ENCODE assay signal across 15 cellular contexts in genomic region chr19:48168689-48169088, GRCh38. TPM values are rescaled to one million over a fixed set of nuclear protein-coding genes. Genes with fewer than 3 reads are reported as not detected.
A peak's percentile ranks its signal among the peaks of the same experiment; 100 is the strongest.
DNase-seq lines count a peak whose midpoint lies in the region; ATAC-seq, FAIRE-seq and TF ChIP-seq lines count a peak whose summit lies in the region.
"Had no signal": no experiment of that assay in that cellular context is flagged by ENCODE, and none has a peak within 500 bp of the region (broad histone marks: within the 10 kb centered on the region; RNA-seq: fewer than 3 reads in every experiment).

No MANE protein-coding gene starts in this region.

- TF ChIP-seq CTCF in SK-N-SH (IDR thresholded peaks at IDR 0.05) (no peak), astrocyte (IDR thresholded peaks at IDR 0.05; ENCODE audit: insufficient read depth, low read depth, low read length) (no peak), ascending aorta (IDR thresholded peaks at IDR 0.05) (no peak)

- no peak for TF ChIP-seq EP300 in SK-N-SH (IDR thresholded peaks at IDR 0.05; ENCODE audit: borderline replicate concordance in 1 of 2, low read depth in 1 of 2, low read length in 1 of 2)

- peaks cover 7% of the 10 kb centered on the region for H3K36me3 Mint-ChIP-seq in astrocyte (ENCODE audit: low read depth, unreplicated experiment)
- peaks cover 4% of the 10 kb centered on the region for H3K36me3 Mint-ChIP-seq in natural killer cell treated with Interleukin-12 subunit alpha and Interleukin-12 subunit beta and Interleukin-15 and Interleukin-18, amount 100 ng/mL, for 72 hours

- no peaks in the 10 kb centered on the region for H3K27me3 ChIP-seq in SK-N-SH (ENCODE audit: insufficient read depth)
- H3K27me3 ChIP-seq in Karpas-422 (ENCODE audit: low read length): no peaks in the 10 kb centered on the region
- no peaks in the 10 kb centered on the region for H3K27me3 ChIP-seq in astrocyte (ENCODE audit: insufficient read depth, low read length)
- H3K27me3 ChIP-seq in ascending aorta: no peaks in the 10 kb centered on the region
- H3K27me3 ChIP-seq: tibial artery had no signal

- H3K27me3 Mint-ChIP-seq in astrocyte (ENCODE audit: low read depth, unreplicated experiment): no peaks in the 10 kb centered on the region
- no peaks in the 10 kb centered on the region for H3K27me3 Mint-ChIP-seq in natural killer cell treated with Interleukin-12 subunit alpha and Interleukin-12 subunit beta and Interleukin-15 and Interleukin-18, amount 100 ng/mL, for 72 hours

- WGBS in SK-N-SH (ENCODE audit: low lambda C conversion rate): 90% methylated on average over 5 of the region's 5 CpGs

- no peak for FAIRE-seq in astrocyte (lab: Jason Lieb, UNC)

- H3K9me3 Mint-ChIP-seq in astrocyte (ENCODE audit: unreplicated experiment): no peaks in the 10 kb centered on the region
- H3K9me3 Mint-ChIP-seq in natural killer cell treated with Interleukin-12 subunit alpha and Interleukin-12 subunit beta and Interleukin-15 and Interleukin-18, amount 100 ng/mL, for 72 hours: no peaks in the 10 kb centered on the region

- no peaks in the 10 kb centered on the region for H3K9me2 ChIP-seq in SK-N-SH
- no peaks in the 10 kb centered on the region for H3K9me2 ChIP-seq in Karpas-422 (replicated peaks; ENCODE audit: insufficient read depth, low read length)

- intact Hi-C loops in ascending aorta (cut with DNase I): no loop called here

- peak overlapping the region; percentile 93 for H3K4me3 Mint-ChIP-seq in astrocyte (ENCODE audit: unreplicated experiment)
- peak overlapping the region; percentile 97 for H3K4me3 Mint-ChIP-seq in natural killer cell treated with Interleukin-12 subunit alpha and Interleukin-12 subunit beta and Interleukin-15 and Interleukin-18, amount 100 ng/mL, for 72 hours

- H3K4me3 ChIP-seq in SK-N-SH (ENCODE audit: low read depth in 2 of 2, low read length in 1 of 2) (peak overlapping the region; percentile 51 to 100; a peak in 2 of 4 replicates), Karpas-422 (ENCODE audit: low read length) (0 out of 2 replicates have a peak overlapping the region, but pooled peaks have one; percentile 99), astrocyte (ENCODE audit: insufficient read depth, low read depth, low read length) (no peak overlapping the region), ascending aorta (no peak overlapping the region)
- H3K4me3 ChIP-seq: mucosa of descending colon had no signal

- CTCF ChIA-PET in SK-N-SH (lab: Yijun Ruan, JAX): interaction anchor here (1.3 kb wide), 2 partner anchors 20 to 92 kb away, joined by 3 to 5 read pairs; no protein-coding TSS in a partner anchor

- peaks cover 8 to 12% of the 10 kb centered on the region in 2 experiments for H3K36me3 ChIP-seq in SK-N-SH (replicated peaks in 1 of 2; ENCODE audit: control insufficient read depth in 1 of 2, insufficient read depth in 2 of 2, low read length in 1 of 2)
- H3K36me3 ChIP-seq in Karpas-422 (ENCODE audit: insufficient read depth, low read length): peaks cover 15% of the 10 kb centered on the region
- peaks cover 2% of the 10 kb centered on the region for H3K36me3 ChIP-seq in astrocyte (ENCODE audit: insufficient read depth, low read length)
- H3K36me3 ChIP-seq in ascending aorta: peaks cover under 1 to 11% of the 10 kb centered on the region in 2 donors

- POLR2A ChIA-PET in SK-N-SH (lab: Yijun Ruan, JAX): no interaction called here

- DNase-seq in SK-N-SH: no peak
- DNase-seq in Karpas-422: no peak
- DNase-seq in astrocyte (ENCODE audit: low read depth): no peak
- DNase-seq in natural killer cell treated with Interleukin-12 subunit alpha and Interleukin-12 subunit beta and Interleukin-15 and Interleukin-18, amount 100 ng/mL, for 72 hours (ENCODE audit: low spot score): no peak
- DNase-seq in ascending aorta (ENCODE audit: low spot score in 2 of 2): no peak
- DNase-seq in stimulated activated naive CD4-positive, alpha-beta T cell treated with Interleukin-2 at 50 U/mL for 16 hours (lab: John Stamatoyannopoulos, UW): no peak
- DNase-seq in effector CD4-positive, alpha-beta T cell: no peak
- DNase-seq: activated CD8-positive, alpha-beta memory T cell treated with anti-CD3 and anti-CD28 coated beads, Interleukin-2, amount 50 U/mL, for 48 hours; erythroblast; H7; T1000; tibial artery had no signal

- H4K20me1 ChIP-seq in SK-N-SH (ENCODE audit: insufficient read depth): no peaks in the 10 kb centered on the region
- H4K20me1 ChIP-seq in Karpas-422 (ENCODE audit: insufficient read depth, low read depth, low read length): peaks cover 10% of the 10 kb centered on the region
- H4K20me1 ChIP-seq in astrocyte (ENCODE audit: insufficient read depth, low read length): no peaks in the 10 kb centered on the region

- H3K27ac ChIP-seq in SK-N-SH (ENCODE audit: low read depth in 2 of 2, low read length in 1 of 2) (peak overlapping the region; percentile 40 to 64; a peak in 1 of 4 replicates), Karpas-422 (ENCODE audit: low read length) (no peak overlapping the region), astrocyte (ENCODE audit: low read depth, low read length) (no peak overlapping the region), ascending aorta (no peak overlapping the region)
- H3K27ac ChIP-seq: 22Rv1 had no signal

- H3K9ac ChIP-seq in SK-N-SH: no peak overlapping the region
- H3K9ac ChIP-seq in Karpas-422 (ENCODE audit: low read length): no peak overlapping the region
- H3K9ac ChIP-seq in astrocyte (ENCODE audit: low read length): no peak overlapping the region

- H2AFZ ChIP-seq in SK-N-SH (ENCODE audit: low read depth) (peak overlapping the region; percentile 77; the same call in 1 of the 2 replicates), Karpas-422 (ENCODE audit: low read length) (no peak overlapping the region), astrocyte (ENCODE audit: low read depth, low read length) (no peak overlapping the region)

- peak overlapping the region; percentile 99 for H3K4me2 ChIP-seq in SK-N-SH
- H3K4me2 ChIP-seq in Karpas-422 (ENCODE audit: low read depth, low read length, poor library complexity, severe bottlenecking): peak overlapping the region; percentile 42
- H3K4me2 ChIP-seq in astrocyte (ENCODE audit: low read length): no peak overlapping the region

- H3K79me2 ChIP-seq in SK-N-SH (ENCODE audit: insufficient read depth) (peaks cover 46% of the 10 kb centered on the region), Karpas-422 (ENCODE audit: low read length) (peaks cover 74% of the 10 kb centered on the region), astrocyte (ENCODE audit: insufficient read depth, low read length) (peaks cover 20% of the 10 kb centered on the region)

- ATAC-seq in SK-N-SH treated with all-trans-retinoic acid at 6 μM for 48 hours: no peak
- ATAC-seq in natural killer cell treated with Interleukin-12 subunit alpha and Interleukin-12 subunit beta and Interleukin-15 and Interleukin-18, amount 100 ng/mL, for 72 hours: no peak

- H3K9me3 ChIP-seq in SK-N-SH (no peaks in the 10 kb centered on the region), Karpas-422 (ENCODE audit: low read length) (no peaks in the 10 kb centered on the region), astrocyte (ENCODE audit: insufficient read depth, low read depth, low read length) (no peaks in the 10 kb centered on the region), ascending aorta (no peaks in the 10 kb centered on the region)
- H3K9me3 ChIP-seq: mucosa of descending colon, tibial artery had no signal

- TF ChIP-seq RAD21 in SK-N-SH (IDR thresholded peaks at IDR 0.05; ENCODE audit: low read length): no peak

- H3K4me1 Mint-ChIP-seq in astrocyte (ENCODE audit: low read depth, unreplicated experiment): peaks cover 4% of the 10 kb centered on the region
- H3K4me1 Mint-ChIP-seq in natural killer cell treated with Interleukin-12 subunit alpha and Interleukin-12 subunit beta and Interleukin-15 and Interleukin-18, amount 100 ng/mL, for 72 hours (ENCODE audit: low read depth in 2 of 2): peaks cover 21 to 23% of the 10 kb centered on the region in 2 donors

- H3K4me1 ChIP-seq in SK-N-SH (ENCODE audit: control insufficient read depth in 1 of 2, insufficient read depth in 2 of 2, low read depth in 1 of 2, low read length in 1 of 2): peaks cover 10 to 12% of the 10 kb centered on the region in 2 experiments; a peak in 1 of 4 replicates
- H3K4me1 ChIP-seq in Karpas-422 (ENCODE audit: low read length): peaks cover 27% of the 10 kb centered on the region
- H3K4me1 ChIP-seq in astrocyte (ENCODE audit: insufficient read depth, low read length): peaks cover 9% of the 10 kb centered on the region
- peaks cover 3 to 7% of the 10 kb centered on the region in 2 donors for H3K4me1 ChIP-seq in ascending aorta

- peaks cover 8% of the 10 kb centered on the region for H3F3A ChIP-seq in SK-N-SH (replicated peaks; ENCODE audit: insufficient read depth)

- H3K27ac Mint-ChIP-seq in astrocyte (ENCODE audit: unreplicated experiment): no peak overlapping the region
- H3K27ac Mint-ChIP-seq in natural killer cell treated with Interleukin-12 subunit alpha and Interleukin-12 subunit beta and Interleukin-15 and Interleukin-18, amount 100 ng/mL, for 72 hours: peak overlapping the region; percentile 96 to 97

TF ChIP-seq in SK-N-SH treated with all-trans-retinoic acid at 6 μM for 48 hours, 23 proteins besides CTCF, POLR2A, EP300 and RAD21:
- TF ChIP-seq PPARA (CRISPR knock-in tag; IDR thresholded peaks at IDR 0.05; ENCODE audit: borderline replicate concordance) (no peak), ZFP30 (CRISPR knock-in tag; IDR thresholded peaks at IDR 0.05) (no peak)
TF ChIP-seq in SK-N-SH treated with all-trans-retinoic acid at 6 μM for 48 hours: peak in this region for 0.

RNA-seq across cellular contexts. Expression of gene LIG1, which starts 1.5 kb away (rescaled TPM):
- 39.6 and 53.0 TPM in 2 replicates for polyA plus RNA-seq in SK-N-SH (2012; rRNA removed)
- 23.3 and 28.9 TPM in 2 replicates for polyA plus RNA-seq in SK-N-SH (2012; cell fraction: cytosol; rRNA removed)
- 153 and 182 TPM in 2 replicates for polyA plus RNA-seq in SK-N-SH (2012; cell fraction: nucleus; rRNA removed)
- 50.1 and 95.1 TPM in 2 replicates for total RNA-seq in Karpas-422 (2014; rRNA removed; shearing (Covaris generic); ENCODE audit: low replicate concordance)
- total RNA-seq in astrocyte (16.8 and 19.2 TPM in 2 replicates), ascending aorta (0.64 TPM)
- 100 to 1,000 TPM in 1 of 2 donors, 10 to 100 TPM in 1; 65.8 to 172 TPM for total RNA-seq in natural killer cell treated with Interleukin-12 subunit alpha and Interleukin-12 subunit beta and Interleukin-15 and Interleukin-18, amount 100 ng/mL, for 72 hours

RNA-seq across cellular contexts. Expression of gene ZSWIM9, which starts 1.8 kb away (rescaled TPM):
- 1.3 and 2.2 TPM in 2 replicates for polyA plus RNA-seq in SK-N-SH (2012; rRNA removed)
- 2.7 TPM in 2 replicates for polyA plus RNA-seq in SK-N-SH (2012; cell fraction: cytosol; rRNA removed)
- polyA plus RNA-seq in SK-N-SH (2012; cell fraction: nucleus; rRNA removed): 1.8 and 2.8 TPM in 2 replicates
- total RNA-seq in Karpas-422 (2014; rRNA removed; shearing (Covaris generic); ENCODE audit: low replicate concordance): 2.3 and 6.2 TPM in 2 replicates
- 4.7 TPM in 2 replicates for total RNA-seq in astrocyte
- 10 to 100 TPM in 1 of 2 donors, 1 to 10 TPM in 1; 6.2 to 16.8 TPM for total RNA-seq in natural killer cell treated with Interleukin-12 subunit alpha and Interleukin-12 subunit beta and Interleukin-15 and Interleukin-18, amount 100 ng/mL, for 72 hours
- 16.0 TPM for total RNA-seq in ascending aorta

RNA-seq across cellular contexts. Expression of gene PLA2G4C, which starts 58.1 kb away (rescaled TPM):
- polyA plus RNA-seq in SK-N-SH (2012; rRNA removed): 6.0 and 6.1 TPM in 2 replicates
- 4.1 and 4.3 TPM in 2 replicates for polyA plus RNA-seq in SK-N-SH (2012; cell fraction: cytosol; rRNA removed)
- 24.4 and 32.5 TPM in 2 replicates for polyA plus RNA-seq in SK-N-SH (2012; cell fraction: nucleus; rRNA removed)
- 2.6 and 5.9 TPM in 2 replicates for total RNA-seq in Karpas-422 (2014; rRNA removed; shearing (Covaris generic); ENCODE audit: low replicate concordance)
- total RNA-seq in astrocyte (4.1 TPM in 2 replicates), ascending aorta (110 TPM)
- total RNA-seq in natural killer cell treated with Interleukin-12 subunit alpha and Interleukin-12 subunit beta and Interleukin-15 and Interleukin-18, amount 100 ng/mL, for 72 hours: 10 to 100 TPM in 1 of 2 donors, 1 to 10 TPM in 1; 8.2 to 17.2 TPM
- total RNA-seq: H7 had no signal

Comparison
In these comparisons a context has a peak if more than half of its experiments do, and no peak if none do; other contexts are left out.
1. H3K27ac ChIP-seq: peak in SK-N-SH (2 of 2); none in Karpas-422 (single experiment), astrocyte (single experiment) and ascending aorta (0 of 2).
2. H3K4me3 ChIP-seq: peak in SK-N-SH (2 of 2) and Karpas-422 (single experiment); none in astrocyte (single experiment) and ascending aorta (0 of 2).
3. RNA of gene LIG1, which starts 1.5 kb away (total RNA-seq): 65.8 to 172 TPM in natural killer cell treated with Interleukin-12 subunit alpha and Interleukin-12 subunit beta and Interleukin-15 and Interleukin-18, amount 100 ng/mL, for 72 hours, 50.1 to 95.1 TPM in Karpas-422 and 16.8 to 19.2 TPM in astrocyte; 0.64 TPM in ascending aorta (single experiment); every median in the first group is over 10 times any median in the second.